Comparison of ENCODE assay signal across 8 cellular contexts in the genomic region with DNA sequence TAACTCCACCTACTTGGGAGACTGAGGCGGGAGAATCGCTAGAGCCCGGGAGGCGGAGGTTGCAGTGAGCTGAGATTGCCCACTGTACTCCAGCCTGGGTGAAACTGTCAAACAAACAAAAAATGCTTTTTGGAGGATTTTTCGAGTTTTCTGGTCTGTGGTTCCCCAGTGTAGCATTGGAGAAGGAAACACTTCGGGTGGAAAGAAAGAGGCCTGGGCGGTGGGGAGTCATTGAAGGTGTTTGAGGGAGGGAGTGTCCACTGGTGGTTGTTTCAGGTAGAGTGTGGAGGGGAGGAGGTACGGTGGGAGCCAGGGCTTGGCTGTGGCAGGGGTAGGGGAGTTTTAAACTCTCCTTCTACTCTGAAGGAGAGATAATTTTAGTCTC. TPM values are rescaled to one million over a fixed set of nuclear protein-coding genes. Genes with fewer than 3 reads are reported as not detected.
DNase-seq lines count a peak whose midpoint lies in the region; ATAC-seq, FAIRE-seq and TF ChIP-seq lines count a peak whose summit lies in the region.

No MANE protein-coding gene starts in this region.

- H4K20me1 ChIP-seq in Karpas-422 (ENCODE audit: insufficient read depth, low read depth, low read length) = peaks cover 27% of the 10 kb centered on the region; the same call in 1 of the 2 replicates

- H3K9me2 ChIP-seq in Karpas-422 (replicated peaks; ENCODE audit: insufficient read depth, low read length) = no peaks in the 10 kb centered on the region

- no peaks in the 10 kb centered on the region for H3K9me3 Mint-ChIP-seq in naive B cell

- H3K4me2 ChIP-seq in Karpas-422 (ENCODE audit: low read depth, low read length, poor library complexity, severe bottlenecking) = peak overlapping the region; percentile 98

- H3K36me3 Mint-ChIP-seq in naive B cell = no peaks in the 10 kb centered on the region

- peaks cover 53% of the 10 kb centered on the region for H3K4me1 ChIP-seq in Karpas-422 (ENCODE audit: low read length)

- H3K27me3 ChIP-seq in AG04450 (ENCODE audit: control insufficient read depth, insufficient read depth, low read length) (no peaks in the 10 kb centered on the region), Karpas-422 (ENCODE audit: low read length) (0 out of 2 replicates have a peak, but pooled peaks cover 2% of the 10 kb centered on the region)

- no peak for TF ChIP-seq CTCF in AG04450 (IDR thresholded peaks at IDR 0.05; ENCODE audit: low read depth, low read length)

- H3K9me3 ChIP-seq in AG04450 (ENCODE audit: control insufficient read depth, insufficient read depth, low read length) (no peaks in the 10 kb centered on the region; the same call in 1 of the 2 replicates), Karpas-422 (ENCODE audit: low read length) (no peaks in the 10 kb centered on the region)

- peaks cover 40 to 56% (median 46%) of the 10 kb centered on the region in 3 donors for H3K4me1 Mint-ChIP-seq in naive B cell

- no peaks in the 10 kb centered on the region for H3K36me3 ChIP-seq in Karpas-422 (ENCODE audit: insufficient read depth, low read length)

- POLR2A ChIA-PET in AG04450 (lab: Yijun Ruan, JAX) = interaction anchor here (0.6 kb wide), 1 partner anchor 176 kb away, joined by 3 read pairs; no protein-coding TSS in a partner anchor

- H3K79me2 ChIP-seq in Karpas-422 (ENCODE audit: low read length) = no peaks in the 10 kb centered on the region

- no peaks in the 10 kb centered on the region for H3K27me3 Mint-ChIP-seq in naive B cell

- peak overlapping the region; percentile 89 for H3K9ac ChIP-seq in Karpas-422 (ENCODE audit: low read length)

- ATAC-seq in naive B cell (ENCODE audit: low read depth in 2 of 2) = no peak

- H3K27ac ChIP-seq in AG04450 (ENCODE audit: low read depth, low read length) = no peak overlapping the region
- H3K27ac ChIP-seq in Karpas-422 (ENCODE audit: low read length) = no peak overlapping the region
- H3K27ac ChIP-seq in cingulate gyrus (ENCODE audit: low read depth, low read length) = peak overlapping the region; percentile 88

- CTCF ChIA-PET in AG04450 (lab: Charles Lee) = interaction anchor here (0.8 kb wide), 1 partner anchor 160 kb away, joined by 3 read pairs; a partner anchor contains a TSS

- H3K4me3 Mint-ChIP-seq in naive B cell = peak overlapping the region; percentile 76 to 98 (median 93)

- peak overlapping the region; percentile 79 for H3K4me3 ChIP-seq in AG04450 (ENCODE audit: low read depth, low read length)
- H3K4me3 ChIP-seq in Karpas-422 (ENCODE audit: low read length) = peak overlapping the region; percentile 88

- DNase-seq in AG04450 (ENCODE audit: low read depth, low spot score) = no peak
- DNase-seq in Karpas-422 = no peak
- no peak for DNase-seq in naive B cell
- DNase-seq in epidermal melanocyte (ENCODE audit: insufficient read length, low spot score) = no peak
- no peak for DNase-seq in LoVo (ENCODE audit: low spot score)
- DNase-seq in RCC 7860 (ENCODE audit: low spot score) = no peak
- DNase-seq in T-helper 9 cell = no peak

- no peak for FAIRE-seq in RCC 7860 (lab: Jason Lieb, UNC)

- H3K27ac Mint-ChIP-seq in naive B cell = peak overlapping the region; percentile 47 to 98 (median 96)

- H2AFZ ChIP-seq in Karpas-422 (ENCODE audit: low read length) = no peak overlapping the region

RNA-seq across cellular contexts. Expression of a gene that starts 1.2 kb away (rescaled TPM):
- polyA plus RNA-seq in AG04450 (2011; rRNA removed) (46.8 and 51.5 TPM in 2 replicates), naive B cell (ENCODE audit: low read depth in 6 of 6) (10 to 100 TPM in 5 of 6 donors, 1 to 10 TPM in 1; 9.2 to 34.7 (median 18.3) TPM)
- 121 and 163 TPM in 2 replicates for polyA minus RNA-seq in AG04450 (2011; rRNA and poly(A)+ RNA removed)
- total RNA-seq in Karpas-422 (2014; rRNA removed; shearing (Covaris generic); ENCODE audit: low replicate concordance) = 15.0 and 27.1 TPM in 2 replicates

RNA-seq across cellular contexts. Expression of a gene that starts 41.7 kb away (rescaled TPM):
- polyA plus RNA-seq in AG04450 (2011; rRNA removed) (8.9 and 11.7 TPM in 2 replicates), naive B cell (ENCODE audit: low read depth in 6 of 6) (1 to 10 TPM; 1.6 to 9.5 (median 7.4) TPM)
- 5.6 and 13.0 TPM in 2 replicates for polyA minus RNA-seq in AG04450 (2011; rRNA and poly(A)+ RNA removed)
- total RNA-seq in Karpas-422 (2014; rRNA removed; shearing (Covaris generic); ENCODE audit: low replicate concordance) = 7.4 and 8.1 TPM in 2 replicates

RNA-seq across cellular contexts. Expression of a gene that starts 41.8 kb away (rescaled TPM):
- 37.4 and 39.9 TPM in 2 replicates for polyA plus RNA-seq in AG04450 (2011; rRNA removed)
- 18.8 and 20.0 TPM in 2 replicates for polyA minus RNA-seq in AG04450 (2011; rRNA and poly(A)+ RNA removed)
- total RNA-seq in Karpas-422 (2014; rRNA removed; shearing (Covaris generic); ENCODE audit: low replicate concordance) = 13.6 and 16.0 TPM in 2 replicates
- 10 to 100 TPM; 12.3 to 38.5 (median 22.4) TPM for polyA plus RNA-seq in naive B cell (ENCODE audit: low read depth in 6 of 6)
